In genomic region chr3:162122405-162122804, GRCh38 we compare ENCODE assay signal across 30 cellular contexts.
A peak's percentile ranks its signal among the peaks of the same experiment; 100 is the strongest.
DNase-seq lines count a peak whose midpoint lies in the region; ATAC-seq and TF ChIP-seq lines count a peak whose summit lies in the region.
"Had no signal": no experiment of that assay in that cellular context is flagged by ENCODE, and none has a peak within 500 bp of the region (broad histone marks: within the 10 kb centered on the region; RNA-seq: fewer than 3 reads in every experiment).

No MANE protein-coding gene starts in this region.

- H3K27ac ChIP-seq in GM23248 = no peak overlapping the region
- no peak overlapping the region for H3K27ac ChIP-seq in mesenchymal stem cell (ENCODE audit: low read length, poor library complexity, severe bottlenecking)
- H3K27ac ChIP-seq: adrenal gland, brain microvascular endothelial cell, C4-2B, ovary, Peyer's patch, thyroid gland, vagina, WERI-Rb-1 had no signal

- H3K23ac ChIP-seq in mesenchymal stem cell (ENCODE audit: low read length in 2 of 2) = no peak overlapping the region

- H3K9ac ChIP-seq in GM23248 = no peak overlapping the region
- no peak overlapping the region for H3K9ac ChIP-seq in mesenchymal stem cell (ENCODE audit: low read length)

- H2BK12ac ChIP-seq in mesenchymal stem cell (ENCODE audit: low read length in 2 of 2) = no peak overlapping the region

- H2AK5ac ChIP-seq in mesenchymal stem cell (ENCODE audit: low read length, severe bottlenecking) = no peak overlapping the region

- H3K4me2 ChIP-seq in GM23248 (ENCODE audit: unreplicated experiment) = no peak overlapping the region
- no peak overlapping the region for H3K4me2 ChIP-seq in mesenchymal stem cell (ENCODE audit: low read length, poor library complexity, severe bottlenecking)
- H3K4me2 ChIP-seq: smooth muscle cell had no signal

- no peak overlapping the region for H2AFZ ChIP-seq in GM23248
- no peak overlapping the region for H2AFZ ChIP-seq in mesenchymal stem cell (ENCODE audit: low read depth, low read length)

- no peak overlapping the region for H2BK5ac ChIP-seq in mesenchymal stem cell (ENCODE audit: low read depth, low read length, poor library complexity, severe bottlenecking)

- H3K79me2 ChIP-seq in GM23248 (ENCODE audit: insufficient read depth) = no peaks in the 10 kb centered on the region

- H3K36me3 ChIP-seq in GM23248 (ENCODE audit: low read depth) = no peaks in the 10 kb centered on the region
- H3K36me3 ChIP-seq in mesenchymal stem cell (ENCODE audit: control insufficient read depth in 1 of 2, insufficient read depth in 2 of 2, low read depth in 1 of 2, low read length in 2 of 2) = no peaks in the 10 kb centered on the region
- H3K36me3 ChIP-seq: adrenal gland, brain microvascular endothelial cell, ovary, Peyer's patch, thyroid gland, vagina, WERI-Rb-1 had no signal

- no peak overlapping the region for H2BK120ac ChIP-seq in mesenchymal stem cell (ENCODE audit: low read depth, low read length)

- H4K91ac ChIP-seq in mesenchymal stem cell (ENCODE audit: low read length) = no peak overlapping the region

- no peak overlapping the region for H3K14ac ChIP-seq in mesenchymal stem cell (ENCODE audit: low read length in 2 of 2)

- H4K8ac ChIP-seq in mesenchymal stem cell (ENCODE audit: low read length) = no peak overlapping the region

- no peaks in the 10 kb centered on the region for H3K27me3 ChIP-seq in GM23248 (replicated peaks; ENCODE audit: insufficient read depth)
- no peaks in the 10 kb centered on the region for H3K27me3 ChIP-seq in mesenchymal stem cell (ENCODE audit: control insufficient read depth in 1 of 2, insufficient read depth in 1 of 2, low read length in 2 of 2)
- H3K27me3 ChIP-seq: adrenal gland, brain microvascular endothelial cell, ovary, Peyer's patch, thyroid gland, vagina had no signal

- H3K4me1 ChIP-seq in GM23248 (ENCODE audit: insufficient read depth) = no peaks in the 10 kb centered on the region
- H3K4me1 ChIP-seq in mesenchymal stem cell (ENCODE audit: control insufficient read depth, insufficient read depth, low read depth, low read length) = no peaks in the 10 kb centered on the region
- H3K4me1 ChIP-seq: adrenal gland, Peyer's patch, thyroid gland, vagina had no signal

- no peak overlapping the region for H2BK15ac ChIP-seq in mesenchymal stem cell (ENCODE audit: low read depth, poor library complexity, severe bottlenecking)

- H4K20me1 ChIP-seq in GM23248 (ENCODE audit: insufficient read depth) = no peaks in the 10 kb centered on the region

- H3K9me3 ChIP-seq in GM23248 (ENCODE audit: low read depth) (no peaks in the 10 kb centered on the region), mesenchymal stem cell (ENCODE audit: control insufficient read depth, low read length) (no peaks in the 10 kb centered on the region)
- H3K9me3 ChIP-seq: adrenal gland, ovary, Peyer's patch, thyroid gland, vagina had no signal

- no peak overlapping the region for H3K18ac ChIP-seq in mesenchymal stem cell (ENCODE audit: low read depth in 1 of 2, low read length in 2 of 2)

- no peaks in the 10 kb centered on the region for H3K79me1 ChIP-seq in mesenchymal stem cell (replicated peaks; ENCODE audit: low read length, poor library complexity, severe bottlenecking)

- WGBS in GM23248 (ENCODE audit: low coverage in 1 of 2, low lambda C conversion rate in 2 of 2, missing lambda C conversion rate in 2 of 2), 2 experiments = 7 to 9% methylated on average over 1 of the region's 1 CpG
- WGBS in mesenchymal stem cell = 60% methylated on average over 1 of the region's 1 CpG

- H3F3A ChIP-seq in GM23248 (ENCODE audit: insufficient read depth) = no peaks in the 10 kb centered on the region

- ATAC-seq in GM18511 (IDR thresholded peaks at IDR 0.05; ENCODE audit: unreplicated experiment) = no peak
- ATAC-seq: activated CD8-positive, alpha-beta T cell treated with anti-CD3 and anti-CD28 coated beads, Interleukin-2, amount 10 ng/mL, durations not matched to agents 7 days and 5 days had no signal

- peak; percentile 37 for DNase-seq in AG10803 (ENCODE audit: low read depth)
- peak; percentile 37 for DNase-seq in GM23248
- DNase-seq in fibroblast of gingiva (ENCODE audit: low read depth) = peak; percentile 66
- peak; percentile 35 for DNase-seq in mesenchymal stem cell
- no peak for DNase-seq in NCI-H82 (lab: John Stamatoyannopoulos, UW)
- DNase-seq in DMS 273 (lab: John Stamatoyannopoulos, UW; ENCODE audit: unreplicated experiment) = no peak
- DNase-seq: activated CD4-positive, alpha-beta T cell treated with anti-CD3 and anti-CD28 coated beads for 4 hours; activated CD8-positive, alpha-beta T cell treated with anti-CD3 and anti-CD28 coated beads, Interleukin-2, amount 10 ng/mL, durations not matched to agents 7 days and 5 days; activated naive CD4-positive, alpha-beta T cell treated with anti-CD3 and anti-CD28 coated beads for 36 hours; adrenal gland; brain microvascular endothelial cell; GOT3; hypothalamus; Kasumi-1; mesendoderm; MV-4-11; NCI-H1436; NCI-H2107; NCI-H748 treated with DMSO at 0.1 percent for 48 hours; ovary; Peyer's patch; SIG-M5; stimulated activated CD4-positive, alpha-beta T cell treated with anti-CD3 and anti-CD28 coated beads, Interleukin-1b, Interleukin-23, amount 100 ng/mL, for 48 hours; T-helper 9 cell; thyroid gland; WERI-Rb-1 had no signal

- TF ChIP-seq CTCF in AG10803 (conservative IDR thresholded peaks at IDR 0.05; ENCODE audit: low read length) = no peak

- H3K4me3 ChIP-seq in AG10803 (ENCODE audit: low read length) (no peak overlapping the region), GM23248 (no peak overlapping the region), mesenchymal stem cell (ENCODE audit: insufficient read depth in 1 of 2, low read depth in 1 of 2, low read length in 2 of 2) (no peak overlapping the region)
- H3K4me3 ChIP-seq: adrenal gland, ovary, Peyer's patch, smooth muscle cell, thyroid gland, vagina had no signal

- in situ Hi-C loops in GM23248 (cut with MboI) = no loop called here

- H3K4ac ChIP-seq in mesenchymal stem cell (ENCODE audit: low read depth in 1 of 2, low read length in 2 of 2) = no peak overlapping the region

- no peaks in the 10 kb centered on the region for H3K9me2 ChIP-seq in GM23248 (ENCODE audit: insufficient read depth)

Comparison
In these comparisons a context has a peak if more than half of its experiments do, and no peak if none do; other contexts are left out.
1. DNase-seq: peak in AG10803 (single experiment), GM23248 (single experiment), fibroblast of gingiva (single experiment) and mesenchymal stem cell (single experiment); none in NCI-H82 (single experiment) and DMS 273 (single experiment).